ENCODE assay signal across 8 cellular contexts in genomic region chr17:81342700-81343070, GRCh38. TPM values are rescaled to one million over a fixed set of nuclear protein-coding genes. Genes with fewer than 3 reads are reported as not detected.
DNase-seq lines count a peak whose midpoint lies in the region; ATAC-seq and TF ChIP-seq lines count a peak whose summit lies in the region.

No MANE protein-coding gene starts in this region.

- H3K9me3 ChIP-seq in SK-N-MC (ENCODE audit: low read depth, low read length), result no peaks in the 10 kb centered on the region
- H3K9me3 ChIP-seq in trophoblast cell (ENCODE audit: insufficient read depth, low read depth, low read length), result peaks cover 1% of the 10 kb centered on the region

- H3K23ac ChIP-seq in trophoblast cell (ENCODE audit: low read length), result no peak overlapping the region

- no CpG with 5 or more reads among the region's 35 CpGs for WGBS in trophoblast cell (ENCODE audit: extremely low coverage, insufficient coverage, insufficient read length)

- H3K27ac ChIP-seq in C4-2B (peak overlapping the region; percentile 96), SK-N-MC (peak overlapping the region; percentile 97), trophoblast cell (ENCODE audit: low read depth, low read length) (no peak overlapping the region)

- H4K91ac ChIP-seq in trophoblast cell (ENCODE audit: low read depth, low read length), result peak overlapping the region; percentile 70

- H4K8ac ChIP-seq in trophoblast cell (ENCODE audit: low read depth, low read length), result peak overlapping the region; percentile 10

- H3K14ac ChIP-seq in trophoblast cell (ENCODE audit: low read length), result peak overlapping the region; percentile 22

- H3K9ac ChIP-seq in SK-N-MC (ENCODE audit: insufficient read length) (peak overlapping the region; percentile 98), trophoblast cell (ENCODE audit: low read length) (peak overlapping the region; percentile 96)

- DNase-seq in SK-N-MC (ENCODE audit: low read depth, low spot score) (no peak), fibroblast of pulmonary artery (ENCODE audit: low read depth) (no peak), trophoblast cell (no peak), HPDE6-E6E7 (ENCODE audit: extremely low spot score) (no peak), H4 (ENCODE audit: low spot score) (no peak), kidney tubule cell (ENCODE audit: low spot score) (no peak)

- no peak overlapping the region for H2BK5ac ChIP-seq in trophoblast cell (ENCODE audit: low read depth, low read length, poor library complexity)

- H2AK5ac ChIP-seq in trophoblast cell (ENCODE audit: low read length), result peak overlapping the region; percentile 17

- peak overlapping the region; percentile 85 for H3K4me2 ChIP-seq in trophoblast cell (ENCODE audit: low read length)

- H3K79me1 ChIP-seq in trophoblast cell (ENCODE audit: low read length), result peaks cover 46% of the 10 kb centered on the region

- peaks cover 3% of the 10 kb centered on the region; the same call in 1 of the 2 replicates for H3K36me3 ChIP-seq in SK-N-MC (ENCODE audit: insufficient read depth, low read length)
- H3K36me3 ChIP-seq in trophoblast cell (ENCODE audit: control insufficient read depth in 1 of 2, insufficient read depth in 2 of 2, low read length in 2 of 2), result peaks cover 4 to 8% of the 10 kb centered on the region in 2 experiments

- peaks cover 13% of the 10 kb centered on the region for H3K27me3 ChIP-seq in trophoblast cell (ENCODE audit: insufficient read depth, low read length)

- no peak overlapping the region for H2AFZ ChIP-seq in trophoblast cell (ENCODE audit: insufficient read depth, low read length, poor library complexity)

- H2BK12ac ChIP-seq in trophoblast cell (ENCODE audit: low read length), result no peak overlapping the region

- peaks cover 21 to 34% of the 10 kb centered on the region in 2 experiments for H3K4me1 ChIP-seq in trophoblast cell (ENCODE audit: control insufficient read depth in 1 of 2, insufficient read depth in 2 of 2, low read length in 2 of 2)

- H3K18ac ChIP-seq in trophoblast cell (ENCODE audit: low read length), result peak overlapping the region; percentile 13

- peak overlapping the region; percentile 33 for H2BK120ac ChIP-seq in trophoblast cell (ENCODE audit: insufficient read depth, low read length, poor library complexity)

- H3K4me3 ChIP-seq in SK-N-MC, result peak overlapping the region; percentile 99
- peak overlapping the region; percentile 97 for H3K4me3 ChIP-seq in fibroblast of pulmonary artery (replicated peaks; ENCODE audit: low read depth, low read length)
- peak overlapping the region; percentile 68 for H3K4me3 ChIP-seq in trophoblast cell (ENCODE audit: low read depth, low read length)

- peak overlapping the region; percentile 98 for H3K4ac ChIP-seq in trophoblast cell (ENCODE audit: low read depth, low read length)

- H4K12ac ChIP-seq in trophoblast cell (ENCODE audit: low read depth, low read length), result peak overlapping the region; percentile 1

- peaks cover 35% of the 10 kb centered on the region for H3K79me2 ChIP-seq in trophoblast cell (ENCODE audit: control insufficient read depth, insufficient read depth, low read length, poor library complexity)

- no peak for ATAC-seq in HG02885 (IDR thresholded peaks at IDR 0.05; ENCODE audit: poor library complexity, unreplicated experiment)

- TF ChIP-seq CTCF in C4-2B (conservative IDR thresholded peaks at IDR 0.05) (no peak), fibroblast of pulmonary artery (IDR thresholded peaks at IDR 0.05; ENCODE audit: low read length, missing control alignments) (no peak)

RNA-seq across cellular contexts. Expression of gene SLC38A10, which starts 47.6 kb away (rescaled TPM):
- 35.9 and 39.2 TPM in 2 replicates for polyA plus RNA-seq in trophoblast cell (2013)
- total RNA-seq in H4 (2014; rRNA removed; shearing (Covaris generic)), result 40.9 and 67.3 TPM in 2 replicates

RNA-seq across cellular contexts. Expression of gene BAHCC1, which starts 52.6 kb away (rescaled TPM):
- 2.8 and 3.1 TPM in 2 replicates for polyA plus RNA-seq in trophoblast cell (2013)
- total RNA-seq in H4 (2014; rRNA removed; shearing (Covaris generic)), result 0.31 and 3.4 TPM in 2 replicates
